16 cellular contexts compared by ENCODE assay signal in genomic region chr1:67573481-67573880, GRCh38.
DNase-seq lines count a peak whose midpoint lies in the region; ATAC-seq and TF ChIP-seq lines count a peak whose summit lies in the region.
"Had no signal": no experiment of that assay in that cellular context is flagged by ENCODE, and none has a peak within 500 bp of the region (broad histone marks: within the 10 kb centered on the region; RNA-seq: fewer than 3 reads in every experiment).

No MANE protein-coding gene starts in this region.

- H3K4me3 ChIP-seq in Caco-2 (ENCODE audit: low read depth, low read length): no peak overlapping the region
- H3K4me3 ChIP-seq in IMR-90 (ENCODE audit: insufficient read depth, low read depth, low read length): no peak overlapping the region
- H3K4me3 ChIP-seq in coronary artery: no peak overlapping the region
- H3K4me3 ChIP-seq in suprapubic skin: no peak overlapping the region
- H3K4me3 ChIP-seq: GM12878 had no signal

- WGBS in IMR-90 (ENCODE audit: extremely low coverage in 2 of 2, insufficient read length in 1 of 2), 2 experiments: no CpG with 5 or more reads among the region's 1 CpG
- WGBS in suprapubic skin: 92% methylated on average over 1 of the region's 1 CpG

- H3K36me3 Mint-ChIP-seq in Caco-2 (ENCODE audit: insufficient read depth, unreplicated experiment) (peaks cover 6% of the 10 kb centered on the region), neural crest cell (ENCODE audit: low read depth) (no peaks in the 10 kb centered on the region), CD14-positive monocyte (no peaks in the 10 kb centered on the region)
- H3K36me3 Mint-ChIP-seq: stimulated activated naive B cell treated with anti-CD40 and anti-IgM and Interleukin-4, amounts not matched to agents 10 μg/mL and 1 μg/mL and 100 μg/mL, for 72 hours; T-cell had no signal

- H2BK15ac ChIP-seq in IMR-90 (ENCODE audit: low read depth, low read length): peak overlapping the region; percentile 31; the same call in 1 of the 3 replicates

- peak overlapping the region; percentile 22; the same call in 1 of the 2 replicates for H2BK20ac ChIP-seq in IMR-90 (ENCODE audit: low read depth, low read length)

- H3K4me1 Mint-ChIP-seq in Caco-2 (ENCODE audit: low read depth, unreplicated experiment) (peaks cover 47% of the 10 kb centered on the region), neural crest cell (peaks cover 7% of the 10 kb centered on the region), CD14-positive monocyte (no peaks in the 10 kb centered on the region)
- H3K4me1 Mint-ChIP-seq: stimulated activated naive B cell treated with anti-CD40 and anti-IgM and Interleukin-4, amounts not matched to agents 10 μg/mL and 1 μg/mL and 100 μg/mL, for 72 hours; T-cell had no signal

- no peak overlapping the region for H4K5ac ChIP-seq in IMR-90 (ENCODE audit: low read depth, low read length)

- 0 out of 2 replicates have a peak overlapping the region, but pooled peaks have one; percentile 1 for H3K14ac ChIP-seq in IMR-90 (replicated peaks; ENCODE audit: low read depth, low read length)

- H3K36me3 ChIP-seq in Caco-2 (ENCODE audit: control insufficient read depth, insufficient read depth, low read length) (no peaks in the 10 kb centered on the region), IMR-90 (ENCODE audit: control insufficient read depth, insufficient read depth, low read length) (no peaks in the 10 kb centered on the region), suprapubic skin (no peaks in the 10 kb centered on the region)

- H4K91ac ChIP-seq in IMR-90 (ENCODE audit: insufficient read depth, low read depth, low read length): peak overlapping the region; percentile 11; the same call in 1 of the 2 replicates

- no peak overlapping the region for H2AK9ac ChIP-seq in IMR-90 (replicated peaks; ENCODE audit: low read depth, low read length, poor library complexity)

- H3K4me3 Mint-ChIP-seq in Caco-2 (ENCODE audit: unreplicated experiment) (no peak overlapping the region), neural crest cell (no peak overlapping the region), CD14-positive monocyte (no peak overlapping the region)
- H3K4me3 Mint-ChIP-seq: stimulated activated naive B cell treated with anti-CD40 and anti-IgM and Interleukin-4, amounts not matched to agents 10 μg/mL and 1 μg/mL and 100 μg/mL, for 72 hours; T-cell had no signal

- H3K4me2 ChIP-seq in IMR-90 (ENCODE audit: low read depth, low read length): peak overlapping the region; percentile 24; the same call in 1 of the 2 replicates

- no peak overlapping the region for H2BK5ac ChIP-seq in IMR-90 (ENCODE audit: low read depth, low read length, poor library complexity, severe bottlenecking)

- H2AFZ ChIP-seq in IMR-90 (replicated peaks; ENCODE audit: low read length, poor library complexity): peak overlapping the region; percentile 50

- peak; percentile 11 for ATAC-seq in IMR-90 (ENCODE audit: low read depth)
- ATAC-seq: GM12878; stimulated activated naive B cell treated with anti-CD40 and anti-IgM and Interleukin-4, amounts not matched to agents 10 μg/mL and 1 μg/mL and 100 μg/mL, for 72 hours; T-cell had no signal

- BruUV-seq in Caco-2 (replicated peaks; lab: Mats Ljungman, UMichigan): no TSS peak
- no TSS peak for BruUV-seq in IMR-90 (replicated peaks; lab: Mats Ljungman, UMichigan)

- dilution Hi-C loops in IMR-90 (cut with HindIII; ENCODE audit: low sequenced_read_pairs, unreplicated experiment): no loop called here

- H3K9me3 ChIP-seq in Caco-2 (no peaks in the 10 kb centered on the region), IMR-90 (ENCODE audit: control insufficient read depth, insufficient read depth, low read length) (no peaks in the 10 kb centered on the region), suprapubic skin (no peaks in the 10 kb centered on the region)

- H2AK5ac ChIP-seq in IMR-90 (ENCODE audit: low read depth, low read length): peak overlapping the region; percentile 59; the same call in 1 of the 2 replicates

- H3K18ac ChIP-seq in IMR-90 (ENCODE audit: low read depth, low read length): peak overlapping the region; percentile 13; the same call in 1 of the 2 replicates

- H3K27me3 ChIP-seq in Caco-2 (replicated peaks; ENCODE audit: control insufficient read depth, insufficient read depth, low read length) (no peaks in the 10 kb centered on the region), IMR-90 (ENCODE audit: control insufficient read depth, insufficient read depth, low read length) (no peaks in the 10 kb centered on the region), suprapubic skin (no peaks in the 10 kb centered on the region)

- POLR2A ChIA-PET in Caco-2 (lab: Charles Lee) (interaction anchor here (1.2 to 2.9 kb wide), 2 partner anchors 59 to 112 kb away, joined by 3 to 23 read pairs; partner anchors contain the start of gene GADD45A), IMR-90 (lab: Charles Lee; ENCODE audit: unreplicated experiment) (no interaction called here)

- H3K4me1 ChIP-seq in Caco-2 (peaks cover 53% of the 10 kb centered on the region), IMR-90 (ENCODE audit: control insufficient read depth, insufficient read depth, low read length) (peaks cover 24% of the 10 kb centered on the region), suprapubic skin (peaks cover 30% of the 10 kb centered on the region)

- H3K27me3 Mint-ChIP-seq in Caco-2 (ENCODE audit: insufficient read depth, unreplicated experiment) (no peaks in the 10 kb centered on the region), neural crest cell (ENCODE audit: low read depth) (no peaks in the 10 kb centered on the region), CD14-positive monocyte (ENCODE audit: low read depth in 3 of 3) (peaks cover 0 to 3% (median 0%) of the 10 kb centered on the region in 3 donors)
- H3K27me3 Mint-ChIP-seq: stimulated activated naive B cell treated with anti-CD40 and anti-IgM and Interleukin-4, amounts not matched to agents 10 μg/mL and 1 μg/mL and 100 μg/mL, for 72 hours; T-cell had no signal

- H3K4ac ChIP-seq in IMR-90 (ENCODE audit: low read depth, low read length): peak overlapping the region; percentile 27; the same call in 1 of the 2 replicates

- peak overlapping the region; percentile 18; the same call in 1 of the 2 replicates for H3K23ac ChIP-seq in IMR-90 (ENCODE audit: low read depth, low read length)

- H3K9me1 ChIP-seq in IMR-90 (ENCODE audit: insufficient read depth, low read length): peaks cover 19% of the 10 kb centered on the region

- H3K9me3 Mint-ChIP-seq in Caco-2 (ENCODE audit: unreplicated experiment) (no peaks in the 10 kb centered on the region), neural crest cell (no peaks in the 10 kb centered on the region), CD14-positive monocyte (no peaks in the 10 kb centered on the region)
- H3K9me3 Mint-ChIP-seq: stimulated activated naive B cell treated with anti-CD40 and anti-IgM and Interleukin-4, amounts not matched to agents 10 μg/mL and 1 μg/mL and 100 μg/mL, for 72 hours; T-cell had no signal

- no peak overlapping the region for H3K9ac ChIP-seq in IMR-90 (ENCODE audit: low read depth, low read length)

- H4K20me1 ChIP-seq in IMR-90 (ENCODE audit: insufficient read depth, low read length): no peaks in the 10 kb centered on the region

- intact Hi-C loops in Caco-2 (cut with micrococcal nuclease; ENCODE audit: unreplicated experiment) (loop anchor here (5.0 kb wide), 2 partner anchors 39 to 129 kb away; no protein-coding TSS in a partner anchor), IMR-90 (cut with micrococcal nuclease) (no loop called here), CD14-positive monocyte (cut with micrococcal nuclease) (no loop called here)

- TF ChIP-seq EP300 in suprapubic skin (IDR thresholded peaks at IDR 0.05): no peak

- TF ChIP-seq CTCF in Caco-2 (IDR thresholded peaks at IDR 0.05; ENCODE audit: insufficient read depth in 1 of 2, low read depth in 1 of 2, low read length in 1 of 2, severe bottlenecking in 1 of 2, unreplicated experiment in 1 of 2): no peak
- no peak for TF ChIP-seq CTCF in IMR-90 (conservative IDR thresholded peaks at IDR 0.05; ENCODE audit: low read depth, low read length)
- no peak for TF ChIP-seq CTCF in coronary artery (IDR thresholded peaks at IDR 0.05)
- TF ChIP-seq CTCF in neural crest cell (conservative IDR thresholded peaks at IDR 0.05): no peak
- TF ChIP-seq CTCF in suprapubic skin (IDR thresholded peaks at IDR 0.05): no peak
- no peak for TF ChIP-seq CTCF in CD14-positive monocyte (IDR thresholded peaks at IDR 0.05)

- H4K8ac ChIP-seq in IMR-90 (ENCODE audit: low read depth in 2 of 2, low read length in 2 of 2): no peak overlapping the region; a peak in 1 of 4 replicates

- no peak for DNase-seq in Caco-2
- DNase-seq in IMR-90: peak; percentile 54
- peak; percentile 24 for DNase-seq in coronary artery (ENCODE audit: low spot score)
- no peak for DNase-seq in neural crest cell (ENCODE audit: low read depth, low spot score)
- DNase-seq in NCI-H2029 (lab: John Stamatoyannopoulos, UW): no peak
- no peak for DNase-seq in NCI-H1092 treated with DMSO at 0.1 percent for 48 hours (lab: John Stamatoyannopoulos, UW)
- no peak for DNase-seq in suprapubic skin (ENCODE audit: low spot score in 2 of 2)
- no peak for DNase-seq in CD14-positive monocyte (ENCODE audit: low spot score)
- DNase-seq: activated CD4-positive, alpha-beta T cell treated with anti-CD3 and anti-CD28 coated beads, Interleukin-2, amount 50 U/mL, for 1 hour; amniotic stem cell; GF-D8; kidney glomerular epithelial cell; stimulated activated CD4-positive, alpha-beta T cell treated with anti-CD3 and anti-CD28 coated beads, Interleukin-15, amount 100 ng/mL, for 24 hours; stimulated activated naive B cell treated with anti-CD40 and anti-IgM and Interleukin-4, amounts not matched to agents 10 μg/mL and 1 μg/mL and 100 μg/mL, for 72 hours; T-cell had no signal

- H3K56ac ChIP-seq in IMR-90 (ENCODE audit: extremely low read depth, insufficient read depth, low read length): no peak overlapping the region

- no peak for TF ChIP-seq POLR2A in IMR-90 (IDR thresholded peaks at IDR 0.05; ENCODE audit: low read depth, low read length)
- TF ChIP-seq POLR2A in suprapubic skin (IDR thresholded peaks at IDR 0.05): no peak

- H3K27ac Mint-ChIP-seq in Caco-2 (ENCODE audit: unreplicated experiment): peak overlapping the region; percentile 93
- peak overlapping the region; percentile 13 for H3K27ac Mint-ChIP-seq in neural crest cell (ENCODE audit: unreplicated experiment)
- H3K27ac Mint-ChIP-seq in CD14-positive monocyte: no peak overlapping the region
- H3K27ac Mint-ChIP-seq: stimulated activated naive B cell treated with anti-CD40 and anti-IgM and Interleukin-4, amounts not matched to agents 10 μg/mL and 1 μg/mL and 100 μg/mL, for 72 hours; T-cell had no signal

- no peak overlapping the region for H3K27ac ChIP-seq in IMR-90 (ENCODE audit: insufficient read depth, low read length)
- H3K27ac ChIP-seq in coronary artery: no peak overlapping the region
- H3K27ac ChIP-seq in suprapubic skin: no peak overlapping the region

- no peak for TF ChIP-seq RAD21 in IMR-90 (IDR thresholded peaks at IDR 0.05; ENCODE audit: low read length)

- in situ Hi-C loops in IMR-90 (cut with MboI; ENCODE audit: low sequenced_read_pairs): loop anchor here (25.0 kb wide), 1 partner anchor 114 kb away; the partner anchor contains the start of gene GADD45A

- no peaks in the 10 kb centered on the region for H3K79me1 ChIP-seq in IMR-90 (ENCODE audit: low read depth in 1 of 2, low read length in 2 of 2)

- peak overlapping the region; percentile 30; the same call in 1 of the 2 replicates for H2BK120ac ChIP-seq in IMR-90 (ENCODE audit: low read depth, low read length)

- CTCF ChIA-PET in Caco-2 (lab: Charles Lee): no interaction called here
- CTCF ChIA-PET in IMR-90 (lab: Yijun Ruan, JAX): interaction anchor here (0.7 to 3.8 kb wide), 2 partner anchors 12 to 187 kb away, joined by 3 to 16 read pairs; no protein-coding TSS in a partner anchor

Comparison
In these comparisons a context has a peak if more than half of its experiments do, and no peak if none do; other contexts are left out.
1. DNase-seq: peak in IMR-90 (single experiment) and coronary artery (single experiment); none in Caco-2 (0 of 2), neural crest cell (single experiment), NCI-H2029 (single experiment), NCI-H1092 treated with DMSO at 0.1 percent for 48 hours (single experiment), suprapubic skin (0 of 2) and CD14-positive monocyte (single experiment).
2. H3K27ac Mint-ChIP-seq: peak in Caco-2 (single experiment) and neural crest cell (single experiment); none in CD14-positive monocyte (0 of 7).